ENCODE assay signal across 10 cellular contexts in genomic region chr6:20377623-20378265, GRCh38. TPM values are rescaled to one million over a fixed set of nuclear protein-coding genes. Genes with fewer than 3 reads are reported as not detected.
DNase-seq lines count a peak whose midpoint lies in the region; ATAC-seq, FAIRE-seq and TF ChIP-seq lines count a peak whose summit lies in the region.
"Had no signal": no experiment of that assay in that cellular context is flagged by ENCODE, and none has a peak within 500 bp of the region (broad histone marks: within the 10 kb centered on the region; RNA-seq: fewer than 3 reads in every experiment).

No MANE protein-coding gene starts in this region.

- intact Hi-C loops in mucosa of descending colon (cut with DNase I, micrococcal nuclease) (no loop called here), HepG2 (cut with micrococcal nuclease; ENCODE audit: unreplicated experiment) (no loop called here)
- intact Hi-C loops in activated CD4-positive, alpha-beta memory T cell treated with anti-CD3 and anti-CD28 coated beads for 36 hours (cut with micrococcal nuclease) = no loop called here

- H3K4me1 ChIP-seq in mucosa of descending colon (ENCODE audit: low read depth) = no peaks in the 10 kb centered on the region
- H3K4me1 ChIP-seq in HepG2 (ENCODE audit: insufficient read depth, low read length) = no peaks in the 10 kb centered on the region

- H3K27ac ChIP-seq in HepG2 (ENCODE audit: extremely low read length, insufficient read depth, low read length) = no peak overlapping the region

- POLR2A ChIA-PET in HepG2 (lab: Yijun Ruan, JAX) = no interaction called here
- POLR2A ChIA-PET in activated CD4-positive, alpha-beta memory T cell treated with anti-CD3 and anti-CD28 coated beads for 36 hours (lab: Charles Lee) = interaction anchor here (1.4 kb wide), 1 partner anchor 22 kb away, joined by 4 read pairs; no protein-coding TSS in a partner anchor

- TF ChIP-seq CTCF in mucosa of descending colon (IDR thresholded peaks at IDR 0.05) (no peak), HepG2 (CRISPR knock-in tag; IDR thresholded peaks at IDR 0.05) (no peak)

- H3K4me3 Mint-ChIP-seq in activated CD4-positive, alpha-beta memory T cell treated with anti-CD3 and anti-CD28 coated beads for 36 hours = no peak overlapping the region
- H3K4me3 Mint-ChIP-seq: activated naive CD8-positive, alpha-beta T cell treated with anti-CD3 and anti-CD28 coated beads, Interleukin-2, amount 50 U/mL, for 24 hours had no signal

- BruUV-seq in HepG2 (replicated peaks; lab: Mats Ljungman, UMichigan) = no TSS peak

- no peak overlapping the region for H3K4me2 ChIP-seq in HepG2 (ENCODE audit: low read depth, low read length)

- H3K27me3 Mint-ChIP-seq in activated CD4-positive, alpha-beta memory T cell treated with anti-CD3 and anti-CD28 coated beads for 36 hours = no peaks in the 10 kb centered on the region
- H3K27me3 Mint-ChIP-seq: activated naive CD8-positive, alpha-beta T cell treated with anti-CD3 and anti-CD28 coated beads, Interleukin-2, amount 50 U/mL, for 24 hours had no signal

- FAIRE-seq in HepG2 (lab: Jason Lieb, UNC) = no peak

- TF ChIP-seq RAD21 in HepG2 (CRISPR knock-in tag; IDR thresholded peaks at IDR 0.05) = no peak

- ATAC-seq in GM21619 (IDR thresholded peaks at IDR 0.05; ENCODE audit: unreplicated experiment) (peak; percentile 48), SK-N-SH treated with all-trans-retinoic acid at 6 μM for 48 hours (peak; percentile 86), mucosa of descending colon (no peak), HepG2 (no peak)
- ATAC-seq: activated naive CD8-positive, alpha-beta T cell treated with anti-CD3 and anti-CD28 coated beads, Interleukin-2, amount 50 U/mL, for 24 hours had no signal

- H3K27ac Mint-ChIP-seq in activated CD4-positive, alpha-beta memory T cell treated with anti-CD3 and anti-CD28 coated beads for 36 hours = no peak overlapping the region
- H3K27ac Mint-ChIP-seq: activated naive CD8-positive, alpha-beta T cell treated with anti-CD3 and anti-CD28 coated beads, Interleukin-2, amount 50 U/mL, for 24 hours had no signal

- DNase-seq in AG08396 (ENCODE audit: low spot score) = peak; percentile 53
- DNase-seq in hepatic stellate cell (ENCODE audit: low spot score) = peak; percentile 63
- DNase-seq in mucosa of descending colon = no peak
- DNase-seq in HepG2 (ENCODE audit: low spot score) = no peak
- DNase-seq in activated CD4-positive, alpha-beta memory T cell treated with anti-CD3 and anti-CD28 coated beads for 36 hours = no peak
- no peak for DNase-seq in SHP77 treated with DMSO at 0.1 percent for 48 hours (lab: John Stamatoyannopoulos, UW)
- DNase-seq: activated naive CD8-positive, alpha-beta T cell treated with anti-CD3 and anti-CD28 coated beads, Interleukin-2, amount 50 U/mL, for 24 hours; DND-41 had no signal

- H3K79me2 ChIP-seq in HepG2 (ENCODE audit: insufficient read depth, low read length) = no peaks in the 10 kb centered on the region

- WGBS in HepG2 (ENCODE audit: low lambda C conversion rate) = 7% methylated on average over 5 of the region's 5 CpGs

- TF ChIP-seq EP300 in HepG2 (IDR thresholded peaks at IDR 0.05; ENCODE audit: low read depth in 2 of 2, low read length in 2 of 2) (no peak), HepG2 (CRISPR knock-in tag; IDR thresholded peaks at IDR 0.05; ENCODE audit: borderline replicate concordance) (no peak)

- H3K4me3 ChIP-seq in mucosa of descending colon = no peak overlapping the region
- no peak overlapping the region for H3K4me3 ChIP-seq in HepG2 (replicated peaks in 1 of 3; ENCODE audit: insufficient read depth in 1 of 3, low read depth in 2 of 3, low read length in 3 of 3)

- H2AFZ ChIP-seq in HepG2 (ENCODE audit: low read length) = no peak overlapping the region

- no peaks in the 10 kb centered on the region for H3K36me3 Mint-ChIP-seq in activated CD4-positive, alpha-beta memory T cell treated with anti-CD3 and anti-CD28 coated beads for 36 hours

- in situ Hi-C loops in HepG2 (cut with HindIII; ENCODE audit: extremely low pct_ligation_motif_present, low pct_unique_long_range_greater_than_20kb) = no loop called here

- peaks cover 7% of the 10 kb centered on the region for H3K4me1 Mint-ChIP-seq in activated CD4-positive, alpha-beta memory T cell treated with anti-CD3 and anti-CD28 coated beads for 36 hours (ENCODE audit: low read depth)

- H4K20me1 ChIP-seq in HepG2 (ENCODE audit: insufficient read depth, low read length) = no peaks in the 10 kb centered on the region

- TF ChIP-seq POLR2A in HepG2 (IDR thresholded peaks at IDR 0.05; ENCODE audit: insufficient read depth in 1 of 2, low read depth in 2 of 2, low read length in 2 of 2) = no peak

- H3K9me3 ChIP-seq in mucosa of descending colon (no peaks in the 10 kb centered on the region), HepG2 (ENCODE audit: low read length) (no peaks in the 10 kb centered on the region)

- CTCF ChIA-PET in HepG2 (lab: Yijun Ruan, JAX; ENCODE audit: low intra/inter-chr PET ratio, low total read pairs) = no interaction called here
- CTCF ChIA-PET in activated CD4-positive, alpha-beta memory T cell treated with anti-CD3 and anti-CD28 coated beads for 36 hours (lab: Charles Lee) = interaction anchor here (0.9 kb wide), 1 partner anchor 88 kb away, joined by 3 read pairs; no protein-coding TSS in a partner anchor

- H3K36me3 ChIP-seq in mucosa of descending colon (ENCODE audit: low read depth) = no peaks in the 10 kb centered on the region
- no peaks in the 10 kb centered on the region for H3K36me3 ChIP-seq in HepG2 (replicated peaks in 1 of 2; ENCODE audit: control insufficient read depth in 1 of 2, insufficient read depth in 2 of 2, low read length in 2 of 2)

- no peaks in the 10 kb centered on the region for H3K9me3 Mint-ChIP-seq in activated CD4-positive, alpha-beta memory T cell treated with anti-CD3 and anti-CD28 coated beads for 36 hours
- H3K9me3 Mint-ChIP-seq: activated naive CD8-positive, alpha-beta T cell treated with anti-CD3 and anti-CD28 coated beads, Interleukin-2, amount 50 U/mL, for 24 hours had no signal

- H3K9ac ChIP-seq in HepG2 (ENCODE audit: insufficient read depth, low read depth, low read length) = no peak overlapping the region

- H3K27me3 ChIP-seq in HepG2 (ENCODE audit: control insufficient read depth in 1 of 2, insufficient read depth in 2 of 2, low read length in 2 of 2) = no peaks in the 10 kb centered on the region

TF ChIP-seq in HepG2, 621 proteins besides CTCF, POLR2A, EP300 and RAD21:
- TF ChIP-seq ZNF737 (CRISPR knock-in tag; IDR thresholded peaks at IDR 0.05; ENCODE audit: borderline replicate concordance) = no peak
- TF ChIP-seq ZNF296 (CRISPR knock-in tag; conservative IDR thresholded peaks at IDR 0.05) = no peak
- TF ChIP-seq ZNF704 (CRISPR knock-in tag; IDR thresholded peaks at IDR 0.05; ENCODE audit: borderline replicate concordance) = no peak
TF ChIP-seq in HepG2: peak in this region for 0.

RNA-seq across cellular contexts. Expression of gene E2F3, which starts 23.9 kb away (rescaled TPM):
- total RNA-seq in mucosa of descending colon = 10 to 100 TPM in 1 of 3 donors, 1 to 10 TPM in 2; 7.6 to 10.0 (median 7.9) TPM
- total RNA-seq in HepG2 (2016; rRNA removed; fragmentation: Illumina TruSeq; extraction: Trizol) = 12.7 and 14.2 TPM in 2 replicates
- 3.9 and 4.1 TPM in 2 replicates for total RNA-seq in HepG2 (2016; cell fraction: cytosol; rRNA removed; fragmentation: Illumina TruSeq; extraction: Trizol; ENCODE audit: low read depth)
- total RNA-seq in HepG2 (2016; cell fraction: insoluble cytoplasmic fraction; rRNA removed; fragmentation: Illumina TruSeq; extraction: Trizol) = 12.3 and 12.7 TPM in 2 replicates
- 7.4 and 7.6 TPM in 2 replicates for total RNA-seq in HepG2 (2016; cell fraction: membrane; rRNA removed; fragmentation: Illumina TruSeq; extraction: Trizol)
- 18.9 and 19.8 TPM in 2 replicates for total RNA-seq in HepG2 (2016; cell fraction: nucleus; rRNA removed; fragmentation: Illumina TruSeq; extraction: Trizol)
- 6.9 and 8.5 TPM in 2 replicates for polyA plus RNA-seq in HepG2 (2011; rRNA removed)
- polyA plus RNA-seq in HepG2 (2011; cell fraction: cytosol; rRNA removed) = 3.5 and 4.6 TPM in 2 replicates
- polyA plus RNA-seq in HepG2 (2011; cell fraction: nucleus; rRNA removed) = 11.4 and 11.9 TPM in 2 replicates
- 6.5 TPM in 2 replicates for polyA plus RNA-seq in HepG2 (2012)
- polyA plus RNA-seq in HepG2 (2016; cell fraction: cytosol; fragmentation: Illumina TruSeq; extraction: Trizol; ENCODE audit: low read depth) = 0.54 and 0.65 TPM in 2 replicates
- 14.7 and 15.7 TPM in 2 replicates for polyA plus RNA-seq in HepG2 (2016; cell fraction: insoluble cytoplasmic fraction; fragmentation: Illumina TruSeq; extraction: Trizol; ENCODE audit: low read depth)
- polyA plus RNA-seq in HepG2 (2016; cell fraction: membrane; fragmentation: Illumina TruSeq; extraction: Trizol; ENCODE audit: low read depth) = 3.0 and 3.5 TPM in 2 replicates
- polyA plus RNA-seq in HepG2 (2016; cell fraction: nucleus; fragmentation: Illumina TruSeq; extraction: Trizol; ENCODE audit: insufficient read depth, low read depth) = 42.2 and 42.9 TPM in 2 replicates
- 5.7 and 12.9 TPM in 2 replicates for polyA minus RNA-seq in HepG2 (2011; rRNA and poly(A)+ RNA removed; ENCODE audit: low replicate concordance)
- polyA minus RNA-seq in HepG2 (2011; cell fraction: cytosol; rRNA and poly(A)+ RNA removed) = 6.1 and 6.4 TPM in 2 replicates
- polyA minus RNA-seq in HepG2 (2011; cell fraction: nucleus; rRNA and poly(A)+ RNA removed) = 10.7 TPM in 2 replicates
- 10 to 100 TPM; 17.9 to 18.2 TPM for total RNA-seq in activated CD4-positive, alpha-beta memory T cell treated with anti-CD3 and anti-CD28 coated beads for 36 hours

Comparison
In these comparisons a context has a peak if more than half of its experiments do, and no peak if none do; other contexts are left out.
1. DNase-seq: peak in AG08396 (single experiment) and hepatic stellate cell (single experiment); none in mucosa of descending colon (0 of 3), HepG2 (single experiment), activated CD4-positive, alpha-beta memory T cell treated with anti-CD3 and anti-CD28 coated beads for 36 hours (single experiment) and SHP77 treated with DMSO at 0.1 percent for 48 hours (single experiment).
2. ATAC-seq: peak in GM21619 (single experiment) and SK-N-SH treated with all-trans-retinoic acid at 6 μM for 48 hours (single experiment); none in mucosa of descending colon (single experiment) and HepG2 (single experiment).